Comparison of ENCODE assay signal across 34 cellular contexts in the genomic region with DNA sequence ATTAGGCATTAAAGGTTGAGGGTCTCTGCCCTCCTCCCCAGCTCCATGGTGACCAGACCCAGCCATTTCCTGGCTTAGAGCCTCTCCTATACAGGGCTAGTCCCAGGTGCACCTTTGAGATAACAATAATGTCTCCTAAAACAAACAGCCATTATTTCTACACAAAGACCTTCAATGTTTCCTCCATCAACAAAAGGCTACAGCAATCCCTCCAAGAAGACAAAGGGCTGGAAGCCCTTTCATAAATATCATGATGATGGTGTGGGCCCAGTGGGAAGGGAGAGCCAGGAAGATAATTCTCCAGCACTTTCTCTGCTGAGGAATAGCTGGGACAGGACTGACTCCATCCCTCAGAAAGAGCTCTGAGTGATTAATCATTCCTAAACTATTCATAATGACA. TPM values are rescaled to one million over a fixed set of nuclear protein-coding genes. Genes with fewer than 3 reads are reported as not detected.
A peak's percentile ranks its signal among the peaks of the same experiment; 100 is the strongest.
DNase-seq lines count a peak whose midpoint lies in the region; ATAC-seq and TF ChIP-seq lines count a peak whose summit lies in the region.
"Had no signal": no experiment of that assay in that cellular context is flagged by ENCODE, and none has a peak within 500 bp of the region (broad histone marks: within the 10 kb centered on the region; RNA-seq: fewer than 3 reads in every experiment).

No MANE protein-coding gene starts in this region.

- TF ChIP-seq CTCF in OCI-LY7 (conservative IDR thresholded peaks at IDR 0.05; ENCODE audit: low read length): no peak

- no peaks in the 10 kb centered on the region for H3K36me3 ChIP-seq in H7 (replicated peaks; ENCODE audit: control insufficient read depth, insufficient read depth, low read length)
- H3K36me3 ChIP-seq in OCI-LY7 (ENCODE audit: insufficient read depth, low read length): no peaks in the 10 kb centered on the region
- H3K36me3 ChIP-seq: cardiac muscle cell, HAP-1, left lung, right lobe of liver, spleen, tibial artery had no signal

- POLR2A ChIA-PET in OCI-LY7 (lab: Charles Lee): no interaction called here

- H2AFZ ChIP-seq in OCI-LY7 (ENCODE audit: low read length): no peak overlapping the region

- BruUV-seq in OCI-LY7 (replicated peaks; lab: Mats Ljungman, UMichigan): no TSS peak

- no peaks in the 10 kb centered on the region for H3K79me2 ChIP-seq in OCI-LY7 (ENCODE audit: insufficient read depth, low read depth, low read length)

- CTCF ChIA-PET in OCI-LY7 (lab: Charles Lee; ENCODE audit: unreplicated experiment): no interaction called here

- H3K27me3 ChIP-seq in H7 (ENCODE audit: control insufficient read depth, insufficient read depth, low read length): no peaks in the 10 kb centered on the region; the same call in 1 of the 2 replicates
- H3K27me3 ChIP-seq: right lobe of liver had no signal

- no peaks in the 10 kb centered on the region for H3K9me2 ChIP-seq in OCI-LY7 (ENCODE audit: insufficient read depth, low read length)
- H3K9me2 ChIP-seq: SK-N-SH had no signal

- no peak for ATAC-seq in GM21528 (IDR thresholded peaks at IDR 0.05; ENCODE audit: low FRiP score, unreplicated experiment)
- ATAC-seq: A549; activated CD4-positive, CD25-positive, alpha-beta regulatory T cell treated with anti-CD3 and anti-CD28 coated beads, Interleukin-2, amount 50 U/mL, for 24 hours; activated CD8-positive, alpha-beta memory T cell treated with anti-CD3 and anti-CD28 coated beads, Interleukin-2, amount 10 ng/mL, durations not matched to agents 7 days and 5 days; effector memory CD8-positive, alpha-beta T cell; left lung; PC-3; right lobe of liver; stimulated activated naive CD8-positive, alpha-beta T cell treated with anti-CD3 and anti-CD28 coated beads, Interleukin-15, Interleukin-2, amounts not matched to agents 100 U/mL and 50 U/mL, for 24 hours had no signal

- H3K4me2 ChIP-seq in OCI-LY7 (ENCODE audit: low read length): no peak overlapping the region
- H3K4me2 ChIP-seq: A549, SK-N-SH had no signal

- no peaks in the 10 kb centered on the region for H3K4me1 ChIP-seq in OCI-LY7 (ENCODE audit: insufficient read depth, low read length, poor library complexity, severe bottlenecking)
- H3K4me1 ChIP-seq: A549, HAP-1, left lung, right lobe of liver, spleen, tibial artery had no signal

- no peaks in the 10 kb centered on the region for H3K9me3 ChIP-seq in OCI-LY7 (ENCODE audit: low read length)
- H3K9me3 ChIP-seq: A549, HAP-1, left lung, right lobe of liver, SK-N-SH, spleen, tibial artery had no signal

- H3K27ac ChIP-seq in OCI-LY7 (ENCODE audit: low read depth, low read length, poor library complexity, severe bottlenecking): no peak overlapping the region
- H3K27ac ChIP-seq: A549, cardiac muscle cell, left lung, right lobe of liver, spleen, tibial artery had no signal

- peak; percentile 18 for DNase-seq in COLO668 (lab: John Stamatoyannopoulos, UW; ENCODE audit: unreplicated experiment)
- DNase-seq in NCI-H146 treated with DMSO at 0.1 percent for 48 hours (lab: John Stamatoyannopoulos, UW; ENCODE audit: unreplicated experiment): peak; percentile 98
- DNase-seq in NCI-H748 treated with DMSO at 0.1 percent for 48 hours (lab: John Stamatoyannopoulos, UW): peak; percentile 78
- peak; percentile 60 for DNase-seq in inferior parietal cortex (ENCODE audit: extremely low spot score)
- DNase-seq in H7: no peak
- no peak for DNase-seq in OCI-LY7 (ENCODE audit: low spot score)
- no peak for DNase-seq in NCI-H187 treated with DMSO at 0.1 percent for 48 hours (lab: John Stamatoyannopoulos, UW)
- DNase-seq: activated CD4-positive, alpha-beta T cell treated with anti-CD3 and anti-CD28 coated beads, Interleukin-2, amount 50 U/mL, for 4 hours; activated CD8-positive, alpha-beta memory T cell treated with anti-CD3 and anti-CD28 coated beads, Interleukin-2, amount 10 ng/mL, durations not matched to agents 7 days and 5 days; activated gamma-delta T cell treated with Interleukin-2 at 50 U/mL for 16 hours; activated T-cell treated with anti-CD3 and anti-CD28 coated beads, Interleukin-2, amount 50 U/mL, for 48 hours; CD4-positive, CD25-positive, alpha-beta regulatory T cell; cortex of kidney; effector memory CD8-positive, alpha-beta T cell; erythroblast; Karpas-422; left lung; NCI-H1694 treated with DMSO at 0.1 percent for 48 hours; NCI-H446 treated with DMSO at 0.1 percent for 48 hours; PC-3; posterior cingulate gyrus; right lobe of liver; SK-N-SH; spleen; stimulated activated CD4-positive, alpha-beta T cell treated with anti-CD3 and anti-CD28 coated beads, Interleukin-2, amount 100 ng/mL, for 24 hours; stimulated activated naive CD8-positive, alpha-beta T cell treated with anti-CD3 and anti-CD28 coated beads, Interleukin-15, Interleukin-2, amounts not matched to agents 100 U/mL and 50 U/mL, for 24 hours; T-helper 2 cell; tibial artery had no signal

- no peaks in the 10 kb centered on the region for H4K20me1 ChIP-seq in OCI-LY7 (ENCODE audit: insufficient read depth, low read length)

- no peak overlapping the region for H3K4me3 ChIP-seq in H7 (ENCODE audit: insufficient read depth, low read depth, low read length)
- no peak overlapping the region for H3K4me3 ChIP-seq in OCI-LY7 (ENCODE audit: low read depth, low read length, poor library complexity, severe bottlenecking)
- H3K4me3 ChIP-seq: A549, cardiac muscle cell, HAP-1, left lung, right lobe of liver, spleen, tibial artery had no signal

- intact Hi-C loops in OCI-LY7 (cut with micrococcal nuclease; ENCODE audit: unreplicated experiment): no loop called here

RNA-seq across cellular contexts. Expression of a gene that starts 10.3 kb away (rescaled TPM):
- total RNA-seq in H7 (2014; rRNA removed; shearing (Covaris generic)): not detected in 2 replicates
- total RNA-seq in OCI-LY7 (2014; rRNA removed; shearing (Covaris generic)): not detected in 2 replicates
- 0.76 TPM in 1 of 2 replicates, not detected in the other for total RNA-seq in OCI-LY7 (2022)
- total RNA-seq: activated CD8-positive, alpha-beta memory T cell treated with anti-CD3 and anti-CD28 coated beads, Interleukin-2, amount 10 ng/mL, durations not matched to agents 7 days and 5 days; astrocyte; cardiac muscle cell; CD4-positive, CD25-positive, alpha-beta regulatory T cell; PC-3 had no signal

RNA-seq across cellular contexts. Expression of a gene that starts 27.3 kb away (rescaled TPM):
- total RNA-seq in H7 (2014; rRNA removed; shearing (Covaris generic)): 215 and 258 TPM in 2 replicates
- total RNA-seq in OCI-LY7 (2014; rRNA removed; shearing (Covaris generic)): 66.1 and 76.8 TPM in 2 replicates
- total RNA-seq in OCI-LY7 (2022): 291 and 327 TPM in 2 replicates

RNA-seq across cellular contexts. Expression of a gene that starts 33.3 kb away (rescaled TPM):
- total RNA-seq in H7 (2014; rRNA removed; shearing (Covaris generic)): 42.5 and 45.8 TPM in 2 replicates
- 39.7 and 48.7 TPM in 2 replicates for total RNA-seq in OCI-LY7 (2014; rRNA removed; shearing (Covaris generic))
- 45.3 and 54.8 TPM in 2 replicates for total RNA-seq in OCI-LY7 (2022)

RNA-seq across cellular contexts. Expression of a gene that starts 52.3 kb away (rescaled TPM):
- total RNA-seq in H7 (2014; rRNA removed; shearing (Covaris generic)): 39.9 and 41.7 TPM in 2 replicates
- total RNA-seq in OCI-LY7 (2014; rRNA removed; shearing (Covaris generic)): 47.8 and 48.2 TPM in 2 replicates
- total RNA-seq in OCI-LY7 (2022): 48.6 and 51.0 TPM in 2 replicates

Comparison
In these comparisons a context has a peak if more than half of its experiments do, and no peak if none do; other contexts are left out.
1. DNase-seq: peak in COLO668 (single experiment), NCI-H146 treated with DMSO at 0.1 percent for 48 hours (single experiment), NCI-H748 treated with DMSO at 0.1 percent for 48 hours (single experiment) and inferior parietal cortex (single experiment); none in H7 (single experiment), OCI-LY7 (single experiment) and NCI-H187 treated with DMSO at 0.1 percent for 48 hours (single experiment).